23 cellular contexts compared by ENCODE assay signal in the genomic region with DNA sequence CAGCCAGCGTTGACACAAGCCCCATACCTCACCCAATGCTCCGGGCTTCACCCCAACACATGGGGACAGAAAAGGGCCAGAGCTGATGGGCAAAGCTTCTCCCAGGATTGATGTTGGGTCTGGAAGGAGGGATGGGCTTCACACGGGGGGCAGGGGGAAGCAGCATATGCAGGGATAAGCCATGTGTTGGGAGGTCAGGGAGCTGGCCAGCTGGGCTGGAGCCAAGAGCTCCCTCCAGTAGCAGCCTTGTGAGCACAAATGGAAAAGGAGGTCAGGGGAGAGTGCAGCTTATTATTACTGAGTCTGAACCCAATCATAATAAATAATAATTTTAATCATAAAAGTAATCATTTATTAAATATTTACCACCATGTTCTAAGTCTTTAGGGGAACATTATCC. TPM values are rescaled to one million over a fixed set of nuclear protein-coding genes. Genes with fewer than 3 reads are reported as not detected.
"Had no signal": no experiment of that assay in that cellular context is flagged by ENCODE, and none has a peak within 500 bp of the region (broad histone marks: within the 10 kb centered on the region; RNA-seq: fewer than 3 reads in every experiment).

No MANE protein-coding gene starts in this region.

- H3K4me2 ChIP-seq: neural progenitor cell had no signal

- H3K9me3 Mint-ChIP-seq: immature natural killer cell; memory B cell; mesothelial cell of epicardium; natural killer cell treated with Interleukin-12 subunit alpha and Interleukin-12 subunit beta and Interleukin-15 and Interleukin-18, amount 100 ng/mL, for 72 hours; neural progenitor cell; stimulated activated effector memory CD8-positive, alpha-beta T cell treated with anti-CD3 and anti-CD28 coated beads, Interleukin-12 subunit alpha, Interleukin-12 subunit beta, amount 100 ng/mL, for 72 hours had no signal

- H3K36me3 ChIP-seq: neural progenitor cell, prostate gland, right atrium auricular region, sigmoid colon, stomach, thyroid gland had no signal

- DNase-seq: effector CD4-positive, alpha-beta T cell; hypothalamus; immature natural killer cell; islet precursor cell; mucosa of descending colon; naive B cell; nucleus accumbens; sigmoid colon; stimulated activated CD4-positive, alpha-beta T cell treated with anti-CD3 and anti-CD28 coated beads, Interleukin-2, amount 100 ng/mL, for 24 hours; stimulated activated CD4-positive, alpha-beta T cell treated with anti-CD3 and anti-CD28 coated beads, Interleukin-4, amount 100 ng/mL, for 24 hours; stimulated activated naive CD4-positive, alpha-beta T cell treated with Interleukin-2 at 50 U/mL for 16 hours; stomach; thyroid gland had no signal

- H3K27ac ChIP-seq: dorsolateral prefrontal cortex, neural progenitor cell, prostate gland, right atrium auricular region, sigmoid colon, stomach, thyroid gland had no signal

- H3K36me3 Mint-ChIP-seq: immature natural killer cell; mesothelial cell of epicardium; naive B cell; natural killer cell treated with Interleukin-12 subunit alpha and Interleukin-12 subunit beta and Interleukin-15 and Interleukin-18, amount 100 ng/mL, for 72 hours; neural progenitor cell; stimulated activated effector memory CD8-positive, alpha-beta T cell treated with anti-CD3 and anti-CD28 coated beads, Interleukin-12 subunit alpha, Interleukin-12 subunit beta, amount 100 ng/mL, for 72 hours had no signal

- ATAC-seq: mucosa of descending colon; natural killer cell treated with Interleukin-12 subunit alpha and Interleukin-12 subunit beta and Interleukin-15 and Interleukin-18, amount 100 ng/mL, for 72 hours; stimulated activated effector memory CD8-positive, alpha-beta T cell treated with anti-CD3 and anti-CD28 coated beads, Interleukin-12 subunit alpha, Interleukin-12 subunit beta, amount 100 ng/mL, for 72 hours had no signal

- H3K9me3 ChIP-seq: mucosa of descending colon, prostate gland, right atrium auricular region, sigmoid colon, stomach, thyroid gland had no signal

- H3K4me3 Mint-ChIP-seq: immature natural killer cell; memory B cell; mesothelial cell of epicardium; naive B cell; natural killer cell treated with Interleukin-12 subunit alpha and Interleukin-12 subunit beta and Interleukin-15 and Interleukin-18, amount 100 ng/mL, for 72 hours; neural progenitor cell; stimulated activated effector memory CD8-positive, alpha-beta T cell treated with anti-CD3 and anti-CD28 coated beads, Interleukin-12 subunit alpha, Interleukin-12 subunit beta, amount 100 ng/mL, for 72 hours had no signal

- H3K27me3 ChIP-seq: right atrium auricular region, sigmoid colon, thyroid gland had no signal

- H3K4me1 Mint-ChIP-seq: immature natural killer cell; memory B cell; mesothelial cell of epicardium; naive B cell; stimulated activated effector memory CD8-positive, alpha-beta T cell treated with anti-CD3 and anti-CD28 coated beads, Interleukin-12 subunit alpha, Interleukin-12 subunit beta, amount 100 ng/mL, for 72 hours had no signal

- H3K27ac Mint-ChIP-seq: immature natural killer cell; memory B cell; mesothelial cell of epicardium; naive B cell; natural killer cell treated with Interleukin-12 subunit alpha and Interleukin-12 subunit beta and Interleukin-15 and Interleukin-18, amount 100 ng/mL, for 72 hours; neural progenitor cell; stimulated activated effector memory CD8-positive, alpha-beta T cell treated with anti-CD3 and anti-CD28 coated beads, Interleukin-12 subunit alpha, Interleukin-12 subunit beta, amount 100 ng/mL, for 72 hours had no signal

- H3K4me1 ChIP-seq: neural progenitor cell, prostate gland, right atrium auricular region, sigmoid colon, stomach, thyroid gland had no signal

- H3K9ac ChIP-seq: neural progenitor cell had no signal

- H3K4me3 ChIP-seq: dorsolateral prefrontal cortex, lung, mucosa of descending colon, neural progenitor cell, prostate gland, right atrium auricular region, sigmoid colon, stomach, thyroid gland had no signal

- H2AFZ ChIP-seq: neural progenitor cell had no signal

RNA-seq across cellular contexts. Expression of gene PLEKHD1, which starts 9.3 kb away (rescaled TPM):
- total RNA-seq: fibroblast of villous mesenchyme, right atrium auricular region had no signal
